ENCODE assay signal across 1 cellular context in genomic region chr20:10171864-10172751, GRCh38.
TF ChIP-seq lines count a peak whose summit lies in the region.

No MANE protein-coding gene starts in this region.

TF ChIP-seq in SK-N-SH, 30 proteins besides CTCF, POLR2A, EP300 and RAD21 (continued from another document):
- TF ChIP-seq ZBTB33 (IDR thresholded peaks at IDR 0.05; ENCODE audit: borderline replicate concordance, low read depth) (no peak), TEAD4 (IDR thresholded peaks at IDR 0.05; ENCODE audit: borderline replicate concordance, insufficient read depth) (0 out of 2 replicates have a peak, but pooled peaks have one; percentile 15), ELF1 (IDR thresholded peaks at IDR 0.05) (no peak), NFIC (IDR thresholded peaks at IDR 0.05; ENCODE audit: borderline replicate concordance) (0 out of 2 replicates have a peak, but pooled peaks have one; percentile 19), CHD2 (IDR thresholded peaks at IDR 0.05; ENCODE audit: low read length, partially characterized antibody) (no peak)
TF ChIP-seq in SK-N-SH: peak in this region for 8.
